1 cellular context compared by ENCODE assay signal in genomic region chr17:43995150-43995471, GRCh38.
TF ChIP-seq lines count a peak whose summit lies in the region.

No MANE protein-coding gene starts in this region.

TF ChIP-seq in HepG2, 621 proteins besides CTCF, POLR2A, EP300 and RAD21 (continues in another document):
- no peak for TF ChIP-seq ZNF256 (CRISPR knock-in tag; conservative IDR thresholded peaks at IDR 0.05)
- no peak for TF ChIP-seq CHD4 (IDR thresholded peaks at IDR 0.05; ENCODE audit: borderline replicate concordance, low read length)
- TF ChIP-seq SKI (IDR thresholded peaks at IDR 0.05; ENCODE audit: partially characterized antibody), result no peak
- 0 out of 2 replicates have a peak, but pooled peaks have one; percentile 6 for TF ChIP-seq ZNF253 (CRISPR knock-in tag; IDR thresholded peaks at IDR 0.05; ENCODE audit: borderline replicate concordance)
- no peak for TF ChIP-seq ZFX (CRISPR knock-in tag; IDR thresholded peaks at IDR 0.05; ENCODE audit: low read depth)
- no peak for TF ChIP-seq RBM39 (IDR thresholded peaks at IDR 0.05; ENCODE audit: low read depth, low read length, poor library complexity, severe bottlenecking)
- TF ChIP-seq SRSF1 (optimal IDR thresholded peaks at IDR 0.05; ENCODE audit: low read depth, low read length), result no peak
- TF ChIP-seq KIAA2018 (CRISPR knock-in tag; IDR thresholded peaks at IDR 0.05; ENCODE audit: borderline replicate concordance), result 0 out of 2 replicates have a peak, but pooled peaks have one; percentile 6
- TF ChIP-seq ZNF543 (CRISPR knock-in tag; IDR thresholded peaks at IDR 0.05), result 0 out of 2 replicates have a peak, but pooled peaks have one; percentile 18
- TF ChIP-seq KAT7 (CRISPR knock-in tag; IDR thresholded peaks at IDR 0.05; ENCODE audit: borderline replicate concordance), result no peak
- TF ChIP-seq FOXA3 (CRISPR knock-in tag; IDR thresholded peaks at IDR 0.05), result no peak
- TF ChIP-seq ZNF136 (CRISPR knock-in tag; IDR thresholded peaks at IDR 0.05; ENCODE audit: low read depth), result 0 out of 2 replicates have a peak, but pooled peaks have one; percentile 10
- TF ChIP-seq STAT5B (CRISPR knock-in tag; IDR thresholded peaks at IDR 0.05), result no peak
- no peak for TF ChIP-seq TERF1 (CRISPR knock-in tag; IDR thresholded peaks at IDR 0.05)
- TF ChIP-seq ZIK1 (CRISPR knock-in tag; IDR thresholded peaks at IDR 0.05; ENCODE audit: borderline replicate concordance, low read depth), result no peak
- no peak for TF ChIP-seq ZSCAN22 (CRISPR knock-in tag; IDR thresholded peaks at IDR 0.05)
- no peak for TF ChIP-seq GLMP (CRISPR knock-in tag; IDR thresholded peaks at IDR 0.05; ENCODE audit: borderline replicate concordance)
- TF ChIP-seq MTF2 (CRISPR knock-in tag; IDR thresholded peaks at IDR 0.05; ENCODE audit: borderline replicate concordance), result 0 out of 2 replicates have a peak, but pooled peaks have one; percentile 10
- TF ChIP-seq KAT2B (IDR thresholded peaks at IDR 0.05; ENCODE audit: borderline replicate concordance, low read depth, low read length), result no peak
- TF ChIP-seq RNF219 (CRISPR knock-in tag; IDR thresholded peaks at IDR 0.05), result no peak
- TF ChIP-seq DDIT3 (CRISPR knock-in tag; IDR thresholded peaks at IDR 0.05), result no peak
- TF ChIP-seq NCOR1 (IDR thresholded peaks at IDR 0.05; ENCODE audit: borderline replicate concordance, low read length), result no peak
- no peak for TF ChIP-seq SAFB2 (CRISPR knock-in tag; IDR thresholded peaks at IDR 0.05; ENCODE audit: borderline replicate concordance, low read depth)
- no peak for TF ChIP-seq ZNF710 (CRISPR knock-in tag; IDR thresholded peaks at IDR 0.05; ENCODE audit: borderline replicate concordance)
- no peak for TF ChIP-seq ZXDC (CRISPR knock-in tag; IDR thresholded peaks at IDR 0.05)
- no peak for TF ChIP-seq STAG1 (CRISPR knock-in tag; IDR thresholded peaks at IDR 0.05)
- no peak for TF ChIP-seq ZNF18 (CRISPR knock-in tag; IDR thresholded peaks at IDR 0.05; ENCODE audit: insufficient replicate concordance)
- TF ChIP-seq SNAPC2 (CRISPR knock-in tag; IDR thresholded peaks at IDR 0.05), result no peak
- no peak for TF ChIP-seq EZH2 (conservative IDR thresholded peaks at IDR 0.05; ENCODE audit: low read depth, low read length)
- TF ChIP-seq NFRKB (IDR thresholded peaks at IDR 0.05), result no peak
- no peak for TF ChIP-seq FUBP1 (CRISPR knock-in tag; IDR thresholded peaks at IDR 0.05; ENCODE audit: borderline replicate concordance)
- TF ChIP-seq CREB1 (IDR thresholded peaks at IDR 0.05), result no peak
- no peak for TF ChIP-seq CREB1 (CRISPR knock-in tag; IDR thresholded peaks at IDR 0.05)
- 0 out of 2 replicates have a peak, but pooled peaks have one; percentile 50 for TF ChIP-seq ZBTB3 (CRISPR knock-in tag; IDR thresholded peaks at IDR 0.05; ENCODE audit: borderline replicate concordance, low read depth)
- TF ChIP-seq ZBTB14 (CRISPR knock-in tag; IDR thresholded peaks at IDR 0.05), result no peak
